8 cellular contexts compared by ENCODE assay signal in genomic region chr3:42501681-42502428, GRCh38. TPM values are rescaled to one million over a fixed set of nuclear protein-coding genes. Genes with fewer than 3 reads are reported as not detected.
DNase-seq lines count a peak whose midpoint lies in the region; ATAC-seq and TF ChIP-seq lines count a peak whose summit lies in the region.

No MANE protein-coding gene starts in this region.

- no peak overlapping the region for H2BK5ac ChIP-seq in trophoblast cell (ENCODE audit: low read depth, low read length, poor library complexity)

- peaks cover 5% of the 10 kb centered on the region for H3K27me3 ChIP-seq in trophoblast cell (ENCODE audit: insufficient read depth, low read length)
- peaks cover 6% of the 10 kb centered on the region; the same call in 1 of the 2 replicates for H3K27me3 ChIP-seq in MG63

- peak overlapping the region; percentile 70 for H3K4me2 ChIP-seq in trophoblast cell (ENCODE audit: low read length)

- no peaks in the 10 kb centered on the region for H3K9me3 ChIP-seq in trophoblast cell (ENCODE audit: insufficient read depth, low read depth, low read length)
- H3K9me3 ChIP-seq in MG63 = no peaks in the 10 kb centered on the region

- peak; percentile 10 for ATAC-seq in HG02870 (IDR thresholded peaks at IDR 0.05; ENCODE audit: unreplicated experiment)
- peak; percentile 79 for ATAC-seq in Right ventricle myocardium inferior

- H3K9ac ChIP-seq in trophoblast cell (ENCODE audit: low read length) = no peak overlapping the region

- peaks cover 19 to 20% of the 10 kb centered on the region in 2 experiments for H3K4me1 ChIP-seq in trophoblast cell (ENCODE audit: control insufficient read depth in 1 of 2, insufficient read depth in 2 of 2, low read length in 2 of 2)

- no peak overlapping the region for H3K14ac ChIP-seq in trophoblast cell (ENCODE audit: low read length)

- H3K4me3 ChIP-seq in GM12875 (ENCODE audit: low read depth, low read length) = peak overlapping the region; percentile 21
- H3K4me3 ChIP-seq in trophoblast cell (ENCODE audit: low read depth, low read length) = peak overlapping the region; percentile 41
- H3K4me3 ChIP-seq in MG63 = no peak overlapping the region

- H3K23ac ChIP-seq in trophoblast cell (ENCODE audit: low read length) = no peak overlapping the region

- no peak overlapping the region for H2BK12ac ChIP-seq in trophoblast cell (ENCODE audit: low read length)

- peak overlapping the region; percentile 23 for H4K12ac ChIP-seq in trophoblast cell (ENCODE audit: low read depth, low read length)

- intact Hi-C loops in Right ventricle myocardium inferior (cut with DNase I) = loop anchor here (2.0 kb wide), 2 partner anchors 37 to 45 kb away; no protein-coding TSS in a partner anchor

- TF ChIP-seq CTCF in GM12875 (IDR thresholded peaks at IDR 0.05; ENCODE audit: borderline replicate concordance, insufficient read depth, low read depth, low read length) = peak; percentile 64

- H2BK120ac ChIP-seq in trophoblast cell (ENCODE audit: insufficient read depth, low read length, poor library complexity) = no peak overlapping the region

- H3K36me3 ChIP-seq in trophoblast cell (ENCODE audit: control insufficient read depth in 1 of 2, insufficient read depth in 2 of 2, low read length in 2 of 2) (no peaks in the 10 kb centered on the region), MG63 (no peaks in the 10 kb centered on the region)

- no peak overlapping the region for H3K4ac ChIP-seq in trophoblast cell (ENCODE audit: low read depth, low read length)

- H4K8ac ChIP-seq in trophoblast cell (ENCODE audit: low read depth, low read length) = peak overlapping the region; percentile 8

- H2AK5ac ChIP-seq in trophoblast cell (ENCODE audit: low read length) = no peak overlapping the region

- no peak overlapping the region for H4K91ac ChIP-seq in trophoblast cell (ENCODE audit: low read depth, low read length)

- no peak overlapping the region for H3K18ac ChIP-seq in trophoblast cell (ENCODE audit: low read length)

- H2AFZ ChIP-seq in trophoblast cell (ENCODE audit: insufficient read depth, low read length, poor library complexity) = peak overlapping the region; percentile 86

- peaks cover 8% of the 10 kb centered on the region for H3K79me1 ChIP-seq in trophoblast cell (ENCODE audit: low read length)

- no peaks in the 10 kb centered on the region for H3K79me2 ChIP-seq in trophoblast cell (ENCODE audit: control insufficient read depth, insufficient read depth, low read length, poor library complexity)

- WGBS in trophoblast cell (ENCODE audit: extremely low coverage, insufficient coverage, insufficient read length) = no CpG with 5 or more reads among the region's 46 CpGs

- no peak overlapping the region for H3K27ac ChIP-seq in trophoblast cell (ENCODE audit: low read depth, low read length)

- DNase-seq in RPMI7951 (ENCODE audit: low read depth) (peak; percentile 71), Right ventricle myocardium inferior (ENCODE audit: missing footprints) (peak; percentile 83), trophoblast cell (peak; percentile 33 to 59), ureter (ENCODE audit: low spot score) (peak; percentile 67), MG63 (no peak)
- peak; percentile 73 for DNase-seq in activated naive CD4-positive, alpha-beta T cell treated with Interleukin-2 at 50 U/mL for 16 hours

RNA-seq across cellular contexts. Expression of gene VIPR1, which starts 0.6 kb away (rescaled TPM):
- 186 and 215 TPM in 2 replicates for total RNA-seq in RPMI7951 (2014; rRNA removed; shearing (Covaris generic))
- total RNA-seq in Right ventricle myocardium inferior (2.1 TPM), ureter (72.7 TPM)
- 8.1 and 8.8 TPM in 2 replicates for polyA plus RNA-seq in trophoblast cell (2013)
- total RNA-seq in MG63 (2014; rRNA removed; shearing (Covaris generic); ENCODE audit: low replicate concordance) = not detected in 2 replicates

Comparison
In these comparisons a context has a peak if more than half of its experiments do, and no peak if none do; other contexts are left out.
1. RNA of gene VIPR1, which starts 0.6 kb away (total RNA-seq): 186 to 215 TPM in RPMI7951 and 72.7 TPM in ureter (single experiment); 2.1 TPM in Right ventricle myocardium inferior (single experiment) and not detected in MG63; every median in the first group is over 10 times any median in the second.